Comparison of ENCODE assay signal across 28 cellular contexts in genomic region chr19:52229524-52229923, GRCh38.
"Had no signal": no experiment of that assay in that cellular context is flagged by ENCODE, and none has a peak within 500 bp of the region (broad histone marks: within the 10 kb centered on the region; RNA-seq: fewer than 3 reads in every experiment).

No MANE protein-coding gene starts in this region.

- H3K36me3 Mint-ChIP-seq: natural killer cell had no signal

- H3K4me3 Mint-ChIP-seq: activated CD4-positive, alpha-beta T cell treated with anti-CD3 and anti-CD28 coated beads for 36 hours; activated naive CD4-positive, alpha-beta T cell treated with anti-CD3 and anti-CD28 coated beads for 36 hours; activated naive CD8-positive, alpha-beta T cell treated with anti-CD3 and anti-CD28 coated beads, Interleukin-2, amount 10 ng/mL, durations not matched to agents 7 days and 5 days; natural killer cell; T-cell; T-helper 2 cell treated with Interferon-gamma antibody and Interleukin-4, amounts not matched to agents 5 μg/mL and 100 μg/mL, for 36 hours had no signal

- H3K9me3 Mint-ChIP-seq: activated naive CD4-positive, alpha-beta T cell treated with anti-CD3 and anti-CD28 coated beads for 36 hours; natural killer cell; T-cell; T-helper 2 cell treated with Interferon-gamma antibody and Interleukin-4, amounts not matched to agents 5 μg/mL and 100 μg/mL, for 36 hours had no signal

- H3K4me3 ChIP-seq: ascending aorta, esophagus muscularis mucosa, heart right ventricle, left lung, lower lobe of right lung, sigmoid colon, suprapubic skin, tibial artery had no signal

- H3K27ac Mint-ChIP-seq: activated CD4-positive, alpha-beta T cell treated with anti-CD3 and anti-CD28 coated beads for 36 hours; activated naive CD4-positive, alpha-beta T cell treated with anti-CD3 and anti-CD28 coated beads for 36 hours; activated naive CD8-positive, alpha-beta T cell treated with anti-CD3 and anti-CD28 coated beads, Interleukin-2, amount 10 ng/mL, durations not matched to agents 7 days and 5 days; T-cell; T-helper 2 cell treated with Interferon-gamma antibody and Interleukin-4, amounts not matched to agents 5 μg/mL and 100 μg/mL, for 36 hours had no signal

- H3K4me1 ChIP-seq: ascending aorta, esophagus muscularis mucosa, heart right ventricle, left lung, lower lobe of right lung, sigmoid colon, tibial artery had no signal

- H3K27ac ChIP-seq: ascending aorta, brain microvascular endothelial cell, esophagus muscularis mucosa, foreskin keratinocyte, heart right ventricle, left lung, lower lobe of right lung, sigmoid colon, suprapubic skin, tibial artery had no signal

- H3K9me3 ChIP-seq: ascending aorta, esophagus muscularis mucosa, heart right ventricle, left lung, lower lobe of right lung, sigmoid colon, suprapubic skin, tibial artery had no signal

- H3K4me1 Mint-ChIP-seq: T-cell had no signal

- DNase-seq: activated CD4-positive, alpha-beta T cell treated with anti-CD3 and anti-CD28 coated beads for 36 hours; activated CD4-positive, CD25-positive, alpha-beta regulatory T cell; activated CD8-positive, alpha-beta memory T cell treated with anti-CD3 and anti-CD28 coated beads for 24 hours; activated effector memory CD4-positive, alpha-beta T cell treated with Interleukin-2 at 50 U/mL for 16 hours; activated naive CD4-positive, alpha-beta T cell treated with anti-CD3 and anti-CD28 coated beads for 36 hours; activated naive CD8-positive, alpha-beta T cell treated with anti-CD3 and anti-CD28 coated beads, Interleukin-2, amount 10 ng/mL, durations not matched to agents 7 days and 5 days; brain microvascular endothelial cell; caudate nucleus; foreskin keratinocyte; heart right ventricle; kidney glomerular epithelial cell; left lung; lower lobe of right lung; mesenchymal stem cell; natural killer cell; posterior cingulate gyrus; sigmoid colon; small intestine; stimulated activated CD4-positive, alpha-beta T cell treated with anti-CD3 and anti-CD28 coated beads, Interleukin-1b, Interleukin-23, amount 100 ng/mL, for 48 hours; stimulated activated CD4-positive, alpha-beta T cell treated with anti-CD3 and anti-CD28 coated beads, Interleukin-4, amount 100 ng/mL, for 4 hours; stimulated activated CD8-positive, alpha-beta memory T cell treated with anti-CD3 and anti-CD28 coated beads, Interleukin-4, amount 100 ng/mL, for 48 hours; stimulated activated naive CD4-positive, alpha-beta T cell; T-cell; tibial artery had no signal

- ATAC-seq: activated CD4-positive, alpha-beta T cell treated with anti-CD3 and anti-CD28 coated beads for 36 hours; foreskin keratinocyte; left lung; lower lobe of right lung; natural killer cell had no signal

- H3K27me3 ChIP-seq: ascending aorta, brain microvascular endothelial cell, esophagus muscularis mucosa, foreskin keratinocyte, heart right ventricle, left lung, sigmoid colon, suprapubic skin, tibial artery had no signal

- H3K27me3 Mint-ChIP-seq: activated CD4-positive, alpha-beta T cell treated with anti-CD3 and anti-CD28 coated beads for 36 hours; activated naive CD8-positive, alpha-beta T cell treated with anti-CD3 and anti-CD28 coated beads, Interleukin-2, amount 10 ng/mL, durations not matched to agents 7 days and 5 days; T-cell had no signal
